ENCODE assay signal across 16 cellular contexts in genomic region chr10:33066558-33067236, GRCh38.
DNase-seq lines count a peak whose midpoint lies in the region; ATAC-seq and TF ChIP-seq lines count a peak whose summit lies in the region.
"Had no signal": no experiment of that assay in that cellular context is flagged by ENCODE, and none has a peak within 500 bp of the region (broad histone marks: within the 10 kb centered on the region; RNA-seq: fewer than 3 reads in every experiment).

No MANE protein-coding gene starts in this region.

- H3K9me3 ChIP-seq in adipocyte (ENCODE audit: control insufficient read depth, low read length): no peaks in the 10 kb centered on the region
- H3K9me3 ChIP-seq in upper lobe of right lung: no peaks in the 10 kb centered on the region
- H3K9me3 ChIP-seq: HAP-1, SJSA1, uterus had no signal

- H3K27ac Mint-ChIP-seq in HFFc6: peak overlapping the region; percentile 2; the same call in 1 of the 2 replicates
- no peak overlapping the region for H3K27ac Mint-ChIP-seq in activated T-cell treated with anti-CD3 and anti-CD28 coated beads, Interleukin-2, amount 50 U/mL, for 72 hours
- H3K27ac Mint-ChIP-seq: activated T-helper 1 cell treated with anti-CD3 and anti-CD28 coated beads, Interleukin-12 subunit alpha, Interleukin-12 subunit beta, Interleukin-2, Interleukin-4 antibody, amounts not matched to agents 30 ng/mL and 10 ng/mL and 1 ng/mL, durations not matched to agents 14 hours and 24 hours and 36 hours had no signal

- no peak overlapping the region for H3K27ac ChIP-seq in upper lobe of right lung
- H3K27ac ChIP-seq: SJSA1, uterus had no signal

- no peak for DNase-seq in AG09319 (ENCODE audit: extremely low read depth, low read depth)
- DNase-seq in HFFc6: peak; percentile 82
- no peak for DNase-seq in adipocyte (ENCODE audit: low read depth)
- peak; percentile 20 for DNase-seq in iPS-NIHi11 (ENCODE audit: low spot score)
- DNase-seq in upper lobe of right lung: no peak
- DNase-seq in activated T-cell treated with anti-CD3 and anti-CD28 coated beads, Interleukin-2, amount 50 U/mL, for 72 hours: no peak
- no peak for DNase-seq in DMS 273 (lab: John Stamatoyannopoulos, UW; ENCODE audit: unreplicated experiment)
- DNase-seq: activated CD4-positive, CD25-positive, alpha-beta regulatory T cell treated with anti-CD3 and anti-CD28 coated beads, Interleukin-2, amount 50 U/mL, for 72 hours; Kasumi-1; NCI-H446; stimulated activated CD4-positive, alpha-beta T cell treated with anti-CD3 and anti-CD28 coated beads, Interleukin-12 subunit alpha, Interleukin-12 subunit beta, amount 100 ng/mL, for 4 hours had no signal

- peaks cover 16% of the 10 kb centered on the region for H3K4me1 Mint-ChIP-seq in HFFc6 (ENCODE audit: low read depth)
- no peaks in the 10 kb centered on the region for H3K4me1 Mint-ChIP-seq in activated T-cell treated with anti-CD3 and anti-CD28 coated beads, Interleukin-2, amount 50 U/mL, for 72 hours (ENCODE audit: low read depth)

- no peaks in the 10 kb centered on the region for H3K36me3 ChIP-seq in adipocyte (ENCODE audit: control insufficient read depth, insufficient read depth, low read length, severe bottlenecking)
- H3K36me3 ChIP-seq in upper lobe of right lung: no peaks in the 10 kb centered on the region
- H3K36me3 ChIP-seq: HAP-1, SJSA1, uterus had no signal

- intact Hi-C loops in upper lobe of right lung (cut with DNase I): no loop called here

- H3K4me3 ChIP-seq in adipocyte (ENCODE audit: low read length): peak overlapping the region; percentile 14
- H3K4me3 ChIP-seq in upper lobe of right lung: no peak overlapping the region
- H3K4me3 ChIP-seq: HAP-1, SJSA1, uterus had no signal

- H3K27me3 Mint-ChIP-seq in HFFc6 (ENCODE audit: insufficient read depth): peaks cover 41% of the 10 kb centered on the region
- peaks cover 14% of the 10 kb centered on the region for H3K27me3 Mint-ChIP-seq in activated T-cell treated with anti-CD3 and anti-CD28 coated beads, Interleukin-2, amount 50 U/mL, for 72 hours (ENCODE audit: low read depth)

- TF ChIP-seq CTCF in AG09319 (IDR thresholded peaks at IDR 0.05; ENCODE audit: low read depth, low read length) (peak; percentile 16), HFFc6 (IDR thresholded peaks at IDR 0.05) (peak; percentile 71), upper lobe of right lung (IDR thresholded peaks at IDR 0.05) (no peak)

- H3K27me3 ChIP-seq in adipocyte (replicated peaks; ENCODE audit: control insufficient read depth, insufficient read depth, low read length) (no peaks in the 10 kb centered on the region), upper lobe of right lung (no peaks in the 10 kb centered on the region)
- H3K27me3 ChIP-seq: SJSA1, uterus had no signal

- ATAC-seq in upper lobe of right lung (no peak), HG02938 (IDR thresholded peaks at IDR 0.05; ENCODE audit: unreplicated experiment) (no peak)
- ATAC-seq in activated T-cell treated with anti-CD3 and anti-CD28 coated beads, Interleukin-2, amount 50 U/mL, for 72 hours (replicated peaks in 1 of 2): no peak

- H3K9ac ChIP-seq in adipocyte (ENCODE audit: low read length): peak overlapping the region; percentile 42

- no peak overlapping the region for H3K4me3 Mint-ChIP-seq in HFFc6
- H3K4me3 Mint-ChIP-seq in activated T-cell treated with anti-CD3 and anti-CD28 coated beads, Interleukin-2, amount 50 U/mL, for 72 hours: no peak overlapping the region
- H3K4me3 Mint-ChIP-seq: activated T-helper 1 cell treated with anti-CD3 and anti-CD28 coated beads, Interleukin-12 subunit alpha, Interleukin-12 subunit beta, Interleukin-2, Interleukin-4 antibody, amounts not matched to agents 30 ng/mL and 10 ng/mL and 1 ng/mL, durations not matched to agents 14 hours and 24 hours and 36 hours had no signal

- H3K9me3 Mint-ChIP-seq in HFFc6: no peaks in the 10 kb centered on the region
- peaks cover 2 to 4% of the 10 kb centered on the region in 2 donors for H3K9me3 Mint-ChIP-seq in activated T-cell treated with anti-CD3 and anti-CD28 coated beads, Interleukin-2, amount 50 U/mL, for 72 hours

- no peaks in the 10 kb centered on the region for H3K36me3 Mint-ChIP-seq in HFFc6 (ENCODE audit: low read depth)
- peaks cover 2% of the 10 kb centered on the region in 2 donors for H3K36me3 Mint-ChIP-seq in activated T-cell treated with anti-CD3 and anti-CD28 coated beads, Interleukin-2, amount 50 U/mL, for 72 hours (ENCODE audit: insufficient read depth in 2 of 2)

- H3K4me1 ChIP-seq in adipocyte (ENCODE audit: control insufficient read depth, insufficient read depth, low read length) (peaks cover 33% of the 10 kb centered on the region), upper lobe of right lung (no peaks in the 10 kb centered on the region)
- H3K4me1 ChIP-seq: HAP-1, SJSA1, uterus had no signal

Comparison
In these comparisons a context has a peak if more than half of its experiments do, and no peak if none do; other contexts are left out.
1. DNase-seq: peak in HFFc6 (single experiment) and iPS-NIHi11 (single experiment); none in AG09319 (single experiment), adipocyte (single experiment), upper lobe of right lung (single experiment), activated T-cell treated with anti-CD3 and anti-CD28 coated beads, Interleukin-2, amount 50 U/mL, for 72 hours (0 of 2) and DMS 273 (single experiment).